Comparison of ENCODE assay signal across 1 cellular context in the genomic region with DNA sequence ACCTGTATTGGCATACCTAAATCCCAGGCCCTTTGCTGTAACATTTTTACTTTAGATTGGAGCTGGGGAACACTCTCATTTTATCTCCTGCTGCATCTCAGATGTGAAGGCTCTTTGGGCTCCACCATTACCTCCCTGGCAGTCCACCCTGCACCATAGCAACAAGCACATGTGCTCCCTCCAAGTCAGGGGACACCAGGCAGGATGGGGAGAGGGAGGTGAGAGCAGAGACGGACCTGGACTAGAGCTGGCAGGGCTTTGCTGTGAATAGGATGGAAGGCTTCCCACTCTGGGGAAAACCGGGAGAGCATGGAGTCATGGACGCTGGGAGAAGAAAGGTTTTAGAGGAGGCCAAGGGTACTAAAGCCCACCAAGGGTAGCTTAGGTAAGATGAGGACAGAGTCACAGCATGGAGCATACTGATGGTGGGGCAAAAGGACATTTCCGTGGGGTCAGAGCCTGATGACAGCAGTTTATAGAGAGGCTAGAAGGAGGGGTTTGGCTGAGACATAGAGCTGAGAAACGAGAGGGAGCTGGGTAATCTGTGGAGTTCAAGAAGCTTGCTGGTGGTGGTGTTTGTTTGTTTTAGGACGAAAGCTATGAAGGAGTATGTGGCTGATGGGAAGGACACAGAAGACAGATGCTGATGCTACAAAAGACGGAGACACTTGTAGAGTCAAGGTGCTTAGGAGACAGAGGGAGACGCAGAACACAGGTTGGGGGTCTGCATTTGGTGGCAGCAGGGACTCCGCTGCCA.
TF ChIP-seq lines count a peak whose summit lies in the region.

No MANE protein-coding gene starts in this region.

TF ChIP-seq in GM23338, 12 proteins besides CTCF, POLR2A, EP300 and RAD21 (continued from another document):
- TF ChIP-seq, protein P1, sequence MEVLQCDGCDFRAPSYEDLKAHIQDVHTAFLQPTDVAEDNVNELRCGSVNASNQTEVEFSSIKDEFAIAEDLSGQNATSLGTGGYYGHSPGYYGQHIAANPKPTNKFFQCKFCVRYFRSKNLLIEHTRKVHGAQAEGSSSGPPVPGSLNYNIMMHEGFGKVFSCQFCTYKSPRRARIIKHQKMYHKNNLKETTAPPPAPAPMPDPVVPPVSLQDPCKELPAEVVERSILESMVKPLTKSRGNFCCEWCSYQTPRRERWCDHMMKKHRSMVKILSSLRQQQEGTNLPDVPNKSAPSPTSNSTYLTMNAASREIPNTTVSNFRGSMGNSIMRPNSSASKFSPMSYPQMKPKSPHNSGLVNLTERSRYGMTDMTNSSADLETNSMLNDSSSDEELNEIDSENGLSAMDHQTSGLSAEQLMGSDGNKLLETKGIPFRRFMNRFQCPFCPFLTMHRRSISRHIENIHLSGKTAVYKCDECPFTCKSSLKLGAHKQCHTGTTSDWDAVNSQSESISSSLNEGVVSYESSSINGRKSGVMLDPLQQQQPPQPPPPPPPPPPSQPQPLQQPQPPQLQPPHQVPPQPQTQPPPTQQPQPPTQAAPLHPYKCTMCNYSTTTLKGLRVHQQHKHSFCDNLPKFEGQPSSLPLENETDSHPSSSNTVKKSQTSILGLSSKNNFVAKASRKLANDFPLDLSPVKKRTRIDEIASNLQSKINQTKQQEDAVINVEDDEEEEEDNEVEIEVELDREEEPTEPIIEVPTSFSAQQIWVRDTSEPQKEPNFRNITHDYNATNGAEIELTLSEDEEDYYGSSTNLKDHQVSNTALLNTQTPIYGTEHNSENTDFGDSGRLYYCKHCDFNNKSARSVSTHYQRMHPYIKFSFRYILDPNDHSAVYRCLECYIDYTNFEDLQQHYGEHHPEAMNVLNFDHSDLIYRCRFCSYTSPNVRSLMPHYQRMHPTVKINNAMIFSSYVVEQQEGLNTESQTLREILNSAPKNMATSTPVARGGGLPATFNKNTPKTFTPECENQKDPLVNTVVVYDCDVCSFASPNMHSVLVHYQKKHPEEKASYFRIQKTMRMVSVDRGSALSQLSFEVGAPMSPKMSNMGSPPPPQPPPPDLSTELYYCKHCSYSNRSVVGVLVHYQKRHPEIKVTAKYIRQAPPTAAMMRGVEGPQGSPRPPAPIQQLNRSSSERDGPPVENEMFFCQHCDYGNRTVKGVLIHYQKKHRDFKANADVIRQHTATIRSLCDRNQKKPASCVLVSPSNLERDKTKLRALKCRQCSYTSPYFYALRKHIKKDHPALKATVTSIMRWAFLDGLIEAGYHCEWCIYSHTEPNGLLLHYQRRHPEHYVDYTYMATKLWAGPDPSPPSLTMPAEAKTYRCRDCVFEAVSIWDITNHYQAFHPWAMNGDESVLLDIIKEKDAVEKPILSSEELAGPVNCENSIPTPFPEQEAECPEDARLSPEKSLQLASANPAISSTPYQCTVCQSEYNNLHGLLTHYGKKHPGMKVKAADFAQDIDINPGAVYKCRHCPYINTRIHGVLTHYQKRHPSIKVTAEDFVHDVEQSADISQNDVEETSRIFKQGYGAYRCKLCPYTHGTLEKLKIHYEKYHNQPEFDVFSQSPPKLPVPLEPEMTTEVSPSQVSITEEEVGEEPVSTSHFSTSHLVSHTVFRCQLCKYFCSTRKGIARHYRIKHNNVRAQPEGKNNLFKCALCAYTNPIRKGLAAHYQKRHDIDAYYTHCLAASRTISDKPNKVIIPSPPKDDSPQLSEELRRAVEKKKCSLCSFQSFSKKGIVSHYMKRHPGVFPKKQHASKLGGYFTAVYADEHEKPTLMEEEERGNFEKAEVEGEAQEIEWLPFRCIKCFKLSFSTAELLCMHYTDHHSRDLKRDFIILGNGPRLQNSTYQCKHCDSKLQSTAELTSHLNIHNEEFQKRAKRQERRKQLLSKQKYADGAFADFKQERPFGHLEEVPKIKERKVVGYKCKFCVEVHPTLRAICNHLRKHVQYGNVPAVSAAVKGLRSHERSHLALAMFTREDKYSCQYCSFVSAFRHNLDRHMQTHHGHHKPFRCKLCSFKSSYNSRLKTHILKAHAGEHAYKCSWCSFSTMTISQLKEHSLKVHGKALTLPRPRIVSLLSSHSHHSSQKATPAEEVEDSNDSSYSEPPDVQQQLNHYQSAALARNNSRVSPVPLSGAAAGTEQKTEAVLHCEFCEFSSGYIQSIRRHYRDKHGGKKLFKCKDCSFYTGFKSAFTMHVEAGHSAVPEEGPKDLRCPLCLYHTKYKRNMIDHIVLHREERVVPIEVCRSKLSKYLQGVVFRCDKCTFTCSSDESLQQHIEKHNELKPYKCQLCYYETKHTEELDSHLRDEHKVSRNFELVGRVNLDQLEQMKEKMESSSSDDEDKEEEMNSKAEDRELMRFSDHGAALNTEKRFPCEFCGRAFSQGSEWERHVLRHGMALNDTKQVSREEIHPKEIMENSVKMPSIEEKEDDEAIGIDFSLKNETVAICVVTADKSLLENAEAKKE (CRISPR knock-in tag; IDR thresholded peaks at IDR 0.05): no peak
- no peak for TF ChIP-seq CREB1 (CRISPR knock-in tag; IDR thresholded peaks at IDR 0.05; ENCODE audit: low read depth)
